In genomic region chr11:103601230-103601846, GRCh38 we compare ENCODE assay signal across 8 cellular contexts.
DNase-seq lines count a peak whose midpoint lies in the region; ATAC-seq and TF ChIP-seq lines count a peak whose summit lies in the region.

No MANE protein-coding gene starts in this region.

- no peaks in the 10 kb centered on the region for H3K9me3 Mint-ChIP-seq in activated T-cell treated with anti-CD3 and anti-CD28 coated beads, Interleukin-2, amount 50 U/mL, for 72 hours

- H3K36me3 Mint-ChIP-seq in activated T-cell treated with anti-CD3 and anti-CD28 coated beads, Interleukin-2, amount 50 U/mL, for 72 hours (ENCODE audit: insufficient read depth in 2 of 2): no peaks in the 10 kb centered on the region

- in situ Hi-C loops in astrocyte of the spinal cord (cut with HindIII; ENCODE audit: low sequenced_read_pairs): no loop called here

- DNase-seq in activated T-cell treated with anti-CD3 and anti-CD28 coated beads, Interleukin-2, amount 50 U/mL, for 72 hours: peak; percentile 16 to 29
- DNase-seq in activated T-cell treated with anti-CD3 and anti-CD28 coated beads, Interleukin-2, amount 50 U/mL, for 1 hour: no peak
- DNase-seq in HuH-7 (ENCODE audit: low spot score) (peak; percentile 32), NOMO-1 (lab: John Stamatoyannopoulos, UW; ENCODE audit: unreplicated experiment in 2 of 2) (peak; percentile 29 to 81), astrocyte of the spinal cord (ENCODE audit: low read depth, low spot score) (peak; percentile 65), iPS-NIHi11 (ENCODE audit: low spot score) (peak; percentile 74)
- peak; percentile 7 to 8 for DNase-seq in stimulated activated CD4-positive, alpha-beta T cell treated with anti-CD3 and anti-CD28 coated beads, Interleukin-4, amount 100 ng/mL, for 48 hours (ENCODE audit: low read depth in 2 of 2)

- no peak overlapping the region for H3K4me3 ChIP-seq in astrocyte of the spinal cord (ENCODE audit: low read depth, low read length)

- peaks cover 5% of the 10 kb centered on the region for H3K27me3 Mint-ChIP-seq in activated T-cell treated with anti-CD3 and anti-CD28 coated beads, Interleukin-2, amount 50 U/mL, for 72 hours (ENCODE audit: low read depth)

- peak overlapping the region; percentile 40 for H3K27ac Mint-ChIP-seq in activated T-cell treated with anti-CD3 and anti-CD28 coated beads, Interleukin-2, amount 50 U/mL, for 72 hours

- no peaks in the 10 kb centered on the region for H3K4me1 Mint-ChIP-seq in activated T-cell treated with anti-CD3 and anti-CD28 coated beads, Interleukin-2, amount 50 U/mL, for 72 hours (ENCODE audit: low read depth)

- no peak overlapping the region for H3K4me3 Mint-ChIP-seq in activated T-cell treated with anti-CD3 and anti-CD28 coated beads, Interleukin-2, amount 50 U/mL, for 72 hours

- peak; percentile 91 for TF ChIP-seq CTCF in astrocyte of the spinal cord (IDR thresholded peaks at IDR 0.05; ENCODE audit: low read depth, low read length)

- ATAC-seq in activated T-cell treated with anti-CD3 and anti-CD28 coated beads, Interleukin-2, amount 50 U/mL, for 72 hours (replicated peaks in 1 of 2): peak; percentile 55 to 57
- ATAC-seq in GM21786 (IDR thresholded peaks at IDR 0.05; ENCODE audit: unreplicated experiment): peak; percentile 98
